1 cellular context compared by ENCODE assay signal in the genomic region with DNA sequence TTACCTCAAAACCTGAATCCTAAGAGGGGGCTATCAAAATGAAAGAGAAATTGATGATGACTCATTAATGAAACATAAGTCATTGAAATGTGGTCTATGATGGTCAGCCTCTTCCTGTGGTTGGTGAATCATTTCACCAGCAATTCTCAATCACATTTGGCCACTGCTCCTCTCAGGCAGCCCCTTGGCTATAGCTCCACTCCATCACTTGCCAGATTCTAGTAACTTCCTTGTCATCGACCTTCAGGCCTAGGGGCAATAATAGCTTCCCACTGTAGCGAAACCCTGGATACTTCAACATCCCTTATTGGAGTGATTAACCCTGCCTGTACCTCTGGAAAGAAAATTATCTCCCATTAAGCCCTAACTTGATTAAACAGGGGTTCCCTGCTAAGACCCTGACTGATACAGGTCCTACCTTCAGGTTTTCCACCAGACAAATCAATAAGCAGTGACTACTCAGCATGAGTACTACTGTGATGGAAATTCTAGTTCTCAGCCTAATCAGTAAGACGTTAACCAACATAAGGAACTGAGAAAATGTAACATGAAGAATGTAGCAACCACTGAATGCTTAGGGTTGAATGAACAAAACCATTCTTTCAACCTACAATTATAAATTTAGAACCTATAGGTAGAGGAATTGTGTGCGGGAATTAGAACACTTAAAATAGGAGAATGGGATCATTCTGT.
TF ChIP-seq lines count a peak whose summit lies in the region.

No MANE protein-coding gene starts in this region.

TF ChIP-seq in HepG2, 621 proteins besides CTCF, POLR2A, EP300 and RAD21 (continued from another document):
- TF ChIP-seq, protein P1, sequence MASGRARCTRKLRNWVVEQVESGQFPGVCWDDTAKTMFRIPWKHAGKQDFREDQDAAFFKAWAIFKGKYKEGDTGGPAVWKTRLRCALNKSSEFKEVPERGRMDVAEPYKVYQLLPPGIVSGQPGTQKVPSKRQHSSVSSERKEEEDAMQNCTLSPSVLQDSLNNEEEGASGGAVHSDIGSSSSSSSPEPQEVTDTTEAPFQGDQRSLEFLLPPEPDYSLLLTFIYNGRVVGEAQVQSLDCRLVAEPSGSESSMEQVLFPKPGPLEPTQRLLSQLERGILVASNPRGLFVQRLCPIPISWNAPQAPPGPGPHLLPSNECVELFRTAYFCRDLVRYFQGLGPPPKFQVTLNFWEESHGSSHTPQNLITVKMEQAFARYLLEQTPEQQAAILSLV (CRISPR knock-in tag; IDR thresholded peaks at IDR 0.05; ENCODE audit: borderline replicate concordance), result no peak
- TF ChIP-seq SIN3B (IDR thresholded peaks at IDR 0.05; ENCODE audit: low read length), result no peak
- TF ChIP-seq, protein P2, sequence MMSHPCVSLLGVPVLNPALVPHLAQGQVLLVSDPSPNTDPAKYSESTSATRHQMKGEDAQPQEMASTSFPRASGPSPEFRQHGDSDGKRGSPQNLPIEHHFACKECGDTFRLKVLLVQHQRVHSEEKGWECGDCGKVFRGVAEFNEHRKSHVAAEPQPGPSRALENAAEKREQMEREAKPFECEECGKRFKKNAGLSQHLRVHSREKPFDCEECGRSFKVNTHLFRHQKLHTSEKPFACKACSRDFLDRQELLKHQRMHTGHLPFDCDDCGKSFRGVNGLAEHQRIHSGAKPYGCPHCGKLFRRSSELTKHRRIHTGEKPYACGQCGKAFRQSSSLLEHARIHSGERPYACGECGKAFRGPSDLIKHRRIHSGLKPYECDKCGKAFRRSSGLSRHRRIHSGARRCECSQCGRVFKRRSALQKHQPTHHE (CRISPR knock-in tag; IDR thresholded peaks at IDR 0.05; ENCODE audit: borderline replicate concordance), result no peak
- no peak for TF ChIP-seq FOXK2 (IDR thresholded peaks at IDR 0.05)
- TF ChIP-seq, protein P3, sequence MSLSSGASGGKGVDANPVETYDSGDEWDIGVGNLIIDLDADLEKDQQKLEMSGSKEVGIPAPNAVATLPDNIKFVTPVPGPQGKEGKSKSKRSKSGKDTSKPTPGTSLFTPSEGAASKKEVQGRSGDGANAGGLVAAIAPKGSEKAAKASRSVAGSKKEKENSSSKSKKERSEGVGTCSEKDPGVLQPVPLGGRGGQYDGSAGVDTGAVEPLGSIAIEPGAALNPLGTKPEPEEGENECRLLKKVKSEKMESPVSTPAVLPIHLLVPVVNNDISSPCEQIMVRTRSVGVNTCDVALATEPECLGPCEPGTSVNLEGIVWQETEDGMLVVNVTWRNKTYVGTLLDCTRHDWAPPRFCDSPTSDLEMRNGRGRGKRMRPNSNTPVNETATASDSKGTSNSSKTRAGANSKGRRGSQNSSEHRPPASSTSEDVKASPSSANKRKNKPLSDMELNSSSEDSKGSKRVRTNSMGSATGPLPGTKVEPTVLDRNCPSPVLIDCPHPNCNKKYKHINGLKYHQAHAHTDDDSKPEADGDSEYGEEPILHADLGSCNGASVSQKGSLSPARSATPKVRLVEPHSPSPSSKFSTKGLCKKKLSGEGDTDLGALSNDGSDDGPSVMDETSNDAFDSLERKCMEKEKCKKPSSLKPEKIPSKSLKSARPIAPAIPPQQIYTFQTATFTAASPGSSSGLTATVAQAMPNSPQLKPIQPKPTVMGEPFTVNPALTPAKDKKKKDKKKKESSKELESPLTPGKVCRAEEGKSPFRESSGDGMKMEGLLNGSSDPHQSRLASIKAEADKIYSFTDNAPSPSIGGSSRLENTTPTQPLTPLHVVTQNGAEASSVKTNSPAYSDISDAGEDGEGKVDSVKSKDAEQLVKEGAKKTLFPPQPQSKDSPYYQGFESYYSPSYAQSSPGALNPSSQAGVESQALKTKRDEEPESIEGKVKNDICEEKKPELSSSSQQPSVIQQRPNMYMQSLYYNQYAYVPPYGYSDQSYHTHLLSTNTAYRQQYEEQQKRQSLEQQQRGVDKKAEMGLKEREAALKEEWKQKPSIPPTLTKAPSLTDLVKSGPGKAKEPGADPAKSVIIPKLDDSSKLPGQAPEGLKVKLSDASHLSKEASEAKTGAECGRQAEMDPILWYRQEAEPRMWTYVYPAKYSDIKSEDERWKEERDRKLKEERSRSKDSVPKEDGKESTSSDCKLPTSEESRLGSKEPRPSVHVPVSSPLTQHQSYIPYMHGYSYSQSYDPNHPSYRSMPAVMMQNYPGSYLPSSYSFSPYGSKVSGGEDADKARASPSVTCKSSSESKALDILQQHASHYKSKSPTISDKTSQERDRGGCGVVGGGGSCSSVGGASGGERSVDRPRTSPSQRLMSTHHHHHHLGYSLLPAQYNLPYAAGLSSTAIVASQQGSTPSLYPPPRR (CRISPR knock-in tag; IDR thresholded peaks at IDR 0.05; ENCODE audit: borderline replicate concordance), result no peak
- no peak for TF ChIP-seq ARID2 (CRISPR knock-in tag; IDR thresholded peaks at IDR 0.05; ENCODE audit: borderline replicate concordance)
- no peak for TF ChIP-seq ELF4 (CRISPR knock-in tag; IDR thresholded peaks at IDR 0.05; ENCODE audit: borderline replicate concordance)
- 0 out of 2 replicates have a peak, but pooled peaks have one; percentile 1 for TF ChIP-seq ZNF124 (CRISPR knock-in tag; IDR thresholded peaks at IDR 0.05)
- no peak for TF ChIP-seq SP140L (CRISPR knock-in tag; IDR thresholded peaks at IDR 0.05; ENCODE audit: borderline replicate concordance)
- TF ChIP-seq, protein P4, sequence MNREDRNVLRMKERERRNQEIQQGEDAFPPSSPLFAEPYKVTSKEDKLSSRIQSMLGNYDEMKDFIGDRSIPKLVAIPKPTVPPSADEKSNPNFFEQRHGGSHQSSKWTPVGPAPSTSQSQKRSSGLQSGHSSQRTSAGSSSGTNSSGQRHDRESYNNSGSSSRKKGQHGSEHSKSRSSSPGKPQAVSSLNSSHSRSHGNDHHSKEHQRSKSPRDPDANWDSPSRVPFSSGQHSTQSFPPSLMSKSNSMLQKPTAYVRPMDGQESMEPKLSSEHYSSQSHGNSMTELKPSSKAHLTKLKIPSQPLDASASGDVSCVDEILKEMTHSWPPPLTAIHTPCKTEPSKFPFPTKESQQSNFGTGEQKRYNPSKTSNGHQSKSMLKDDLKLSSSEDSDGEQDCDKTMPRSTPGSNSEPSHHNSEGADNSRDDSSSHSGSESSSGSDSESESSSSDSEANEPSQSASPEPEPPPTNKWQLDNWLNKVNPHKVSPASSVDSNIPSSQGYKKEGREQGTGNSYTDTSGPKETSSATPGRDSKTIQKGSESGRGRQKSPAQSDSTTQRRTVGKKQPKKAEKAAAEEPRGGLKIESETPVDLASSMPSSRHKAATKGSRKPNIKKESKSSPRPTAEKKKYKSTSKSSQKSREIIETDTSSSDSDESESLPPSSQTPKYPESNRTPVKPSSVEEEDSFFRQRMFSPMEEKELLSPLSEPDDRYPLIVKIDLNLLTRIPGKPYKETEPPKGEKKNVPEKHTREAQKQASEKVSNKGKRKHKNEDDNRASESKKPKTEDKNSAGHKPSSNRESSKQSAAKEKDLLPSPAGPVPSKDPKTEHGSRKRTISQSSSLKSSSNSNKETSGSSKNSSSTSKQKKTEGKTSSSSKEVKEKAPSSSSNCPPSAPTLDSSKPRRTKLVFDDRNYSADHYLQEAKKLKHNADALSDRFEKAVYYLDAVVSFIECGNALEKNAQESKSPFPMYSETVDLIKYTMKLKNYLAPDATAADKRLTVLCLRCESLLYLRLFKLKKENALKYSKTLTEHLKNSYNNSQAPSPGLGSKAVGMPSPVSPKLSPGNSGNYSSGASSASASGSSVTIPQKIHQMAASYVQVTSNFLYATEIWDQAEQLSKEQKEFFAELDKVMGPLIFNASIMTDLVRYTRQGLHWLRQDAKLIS (CRISPR knock-in tag; IDR thresholded peaks at IDR 0.05), result no peak
- no peak for TF ChIP-seq YY1 (IDR thresholded peaks at IDR 0.05; ENCODE audit: insufficient read depth, insufficient replicate concordance, low read depth, low read length)
- TF ChIP-seq KAT8 (CRISPR knock-in tag; IDR thresholded peaks at IDR 0.05), result 0 out of 2 replicates have a peak, but pooled peaks have one; percentile 2
- TF ChIP-seq ZSCAN30 (CRISPR knock-in tag; IDR thresholded peaks at IDR 0.05), result 0 out of 2 replicates have a peak, but pooled peaks have one; percentile 27
- TF ChIP-seq SNAI1 (CRISPR knock-in tag; IDR thresholded peaks at IDR 0.05; ENCODE audit: borderline replicate concordance), result no peak
- no peak for TF ChIP-seq GTF3A (CRISPR knock-in tag; conservative IDR thresholded peaks at IDR 0.05)
TF ChIP-seq in HepG2: peak in this region for 3.
